Comparison of ENCODE assay signal across 15 cellular contexts in the genomic region with DNA sequence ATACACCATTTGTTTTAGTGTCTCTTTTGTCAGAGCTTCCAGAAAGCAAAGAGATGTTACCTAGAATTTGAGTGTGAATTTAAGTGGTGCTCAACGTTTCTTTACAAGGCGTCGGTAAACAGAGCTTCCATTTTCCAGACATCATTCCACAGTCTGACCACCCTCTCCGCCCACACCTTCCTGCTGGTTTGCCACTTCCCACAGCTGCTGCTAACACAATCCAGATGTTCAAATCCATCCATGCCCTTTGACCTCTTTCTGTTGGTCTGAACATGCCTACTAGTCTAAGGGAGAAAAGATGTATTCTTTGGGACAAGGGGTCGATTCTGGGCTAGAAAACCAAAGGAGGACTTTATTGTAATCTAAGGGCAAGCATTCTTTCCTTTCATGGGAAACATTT.
DNase-seq lines count a peak whose midpoint lies in the region; ATAC-seq and TF ChIP-seq lines count a peak whose summit lies in the region.
"Had no signal": no experiment of that assay in that cellular context is flagged by ENCODE, and none has a peak within 500 bp of the region (broad histone marks: within the 10 kb centered on the region; RNA-seq: fewer than 3 reads in every experiment).

No MANE protein-coding gene starts in this region.

- H3K9me3 Mint-ChIP-seq in chondrocyte (ENCODE audit: low read depth): no peaks in the 10 kb centered on the region

- POLR2A ChIA-PET in IMR-90 (lab: Charles Lee; ENCODE audit: unreplicated experiment): no interaction called here

- H3K9me1 ChIP-seq in IMR-90 (ENCODE audit: insufficient read depth, low read length): peaks cover 8% of the 10 kb centered on the region

- H3K79me1 ChIP-seq in IMR-90 (ENCODE audit: low read depth in 1 of 2, low read length in 2 of 2): no peaks in the 10 kb centered on the region

- no peak overlapping the region for H3K4me3 Mint-ChIP-seq in chondrocyte (ENCODE audit: unreplicated experiment)
- H3K4me3 Mint-ChIP-seq: activated CD8-positive, alpha-beta T cell treated with anti-CD3 and anti-CD28 coated beads, Interleukin-2, amount 10 ng/mL, durations not matched to agents 7 days and 5 days had no signal

- peaks cover 28% of the 10 kb centered on the region for H3K4me1 Mint-ChIP-seq in chondrocyte (ENCODE audit: low read depth)

- H3K36me3 ChIP-seq in IMR-90 (ENCODE audit: control insufficient read depth, insufficient read depth, low read length) (no peaks in the 10 kb centered on the region), osteoblast (ENCODE audit: insufficient read depth, low read length) (no peaks in the 10 kb centered on the region)
- H3K36me3 ChIP-seq: breast epithelium, HAP-1, left ventricle myocardium inferior, right atrium auricular region, uterus had no signal

- no peak overlapping the region for H3K9ac ChIP-seq in IMR-90 (ENCODE audit: low read depth, low read length)

- H2BK120ac ChIP-seq in IMR-90 (ENCODE audit: low read depth, low read length): peak overlapping the region; percentile 33

- H3K9me3 ChIP-seq in IMR-90 (ENCODE audit: control insufficient read depth, insufficient read depth, low read length) (no peaks in the 10 kb centered on the region), osteoblast (ENCODE audit: low read depth, low read length) (no peaks in the 10 kb centered on the region)
- H3K9me3 ChIP-seq: breast epithelium, HAP-1, right atrium auricular region, uterus had no signal

- CTCF ChIA-PET in IMR-90 (lab: Yijun Ruan, JAX): no interaction called here

- H3K4me1 ChIP-seq in IMR-90 (ENCODE audit: control insufficient read depth, insufficient read depth, low read length): peaks cover 1% of the 10 kb centered on the region; the same call in 1 of the 2 replicates
- H3K4me1 ChIP-seq in osteoblast (ENCODE audit: insufficient read depth, low read length): peaks cover 8% of the 10 kb centered on the region
- H3K4me1 ChIP-seq: breast epithelium, HAP-1, left ventricle myocardium inferior, right atrium auricular region, uterus had no signal

- peak overlapping the region; percentile 3; the same call in 1 of the 2 replicates for H3K23ac ChIP-seq in IMR-90 (ENCODE audit: low read depth, low read length)

- intact Hi-C loops in IMR-90 (cut with micrococcal nuclease): no loop called here

- H2AK9ac ChIP-seq in IMR-90 (replicated peaks; ENCODE audit: low read depth, low read length, poor library complexity): no peak overlapping the region

- no peaks in the 10 kb centered on the region for H3K27me3 Mint-ChIP-seq in chondrocyte (ENCODE audit: low read depth)

- peak overlapping the region; percentile 20 for H2AK5ac ChIP-seq in IMR-90 (ENCODE audit: low read depth, low read length)

- H3K18ac ChIP-seq in IMR-90 (ENCODE audit: low read depth, low read length): peak overlapping the region; percentile 10; the same call in 1 of the 2 replicates

- H3K79me2 ChIP-seq in osteoblast (ENCODE audit: insufficient read depth, low read length): no peaks in the 10 kb centered on the region

- peak; percentile 80 for ATAC-seq in IMR-90 (ENCODE audit: low read depth)
- no peak for ATAC-seq in HG02759 (IDR thresholded peaks at IDR 0.05; ENCODE audit: unreplicated experiment)
- ATAC-seq in HG03378 (IDR thresholded peaks at IDR 0.05; ENCODE audit: unreplicated experiment): no peak
- ATAC-seq in HG02840 (IDR thresholded peaks at IDR 0.05; ENCODE audit: low FRiP score, unreplicated experiment): no peak
- ATAC-seq: activated CD8-positive, alpha-beta T cell treated with anti-CD3 and anti-CD28 coated beads, Interleukin-2, amount 10 ng/mL, durations not matched to agents 7 days and 5 days had no signal

- H3K4me3 ChIP-seq in IMR-90 (ENCODE audit: insufficient read depth, low read depth, low read length): no peak overlapping the region
- peak overlapping the region; percentile 11 for H3K4me3 ChIP-seq in osteoblast (ENCODE audit: insufficient read depth, low read length)
- H3K4me3 ChIP-seq: breast epithelium, HAP-1, left ventricle myocardium inferior, right atrium auricular region, uterus had no signal

- H3K27me3 ChIP-seq in IMR-90 (ENCODE audit: control insufficient read depth, insufficient read depth, low read length) (no peaks in the 10 kb centered on the region), osteoblast (ENCODE audit: insufficient read depth, low read length) (no peaks in the 10 kb centered on the region)
- H3K27me3 ChIP-seq: breast epithelium, right atrium auricular region, uterus had no signal

- peak overlapping the region; percentile 72 for H2BK5ac ChIP-seq in IMR-90 (ENCODE audit: low read depth, low read length, poor library complexity, severe bottlenecking)

- BruUV-seq in IMR-90 (replicated peaks; lab: Mats Ljungman, UMichigan): no TSS peak

- DNase-seq in CD1c-positive myeloid dendritic cell (ENCODE audit: extremely low spot score): peak; percentile 41
- DNase-seq in IMR-90: peak; percentile 89
- no peak for DNase-seq in chondrocyte (ENCODE audit: low spot score)
- DNase-seq in osteoblast (ENCODE audit: insufficient read length, low spot score, missing footprints): peak; percentile 5
- DNase-seq in NOMO-1 treated with dmso at 0.1 percent for 144 hours (lab: John Stamatoyannopoulos, UW; ENCODE audit: unreplicated experiment): no peak
- DNase-seq: activated CD8-positive, alpha-beta T cell treated with anti-CD3 and anti-CD28 coated beads, Interleukin-2, amount 10 ng/mL, durations not matched to agents 7 days and 5 days; left ventricle myocardium inferior; stimulated activated CD4-positive, alpha-beta T cell treated with anti-CD3 and anti-CD28 coated beads, Interleukin-4, amount 100 ng/mL, for 24 hours; uterus had no signal

- dilution Hi-C loops in IMR-90 (cut with HindIII; ENCODE audit: low sequenced_read_pairs, unreplicated experiment): no loop called here

- no peak overlapping the region for H3K14ac ChIP-seq in IMR-90 (replicated peaks; ENCODE audit: low read depth, low read length)

- H3K4ac ChIP-seq in IMR-90 (ENCODE audit: low read depth, low read length): peak overlapping the region; percentile 74

- no peaks in the 10 kb centered on the region for H3K36me3 Mint-ChIP-seq in chondrocyte (ENCODE audit: low read depth)

- H4K91ac ChIP-seq in IMR-90 (ENCODE audit: insufficient read depth, low read depth, low read length): peak overlapping the region; percentile 58; the same call in 1 of the 2 replicates

- TF ChIP-seq POLR2A in IMR-90 (IDR thresholded peaks at IDR 0.05; ENCODE audit: low read depth, low read length): no peak

- peak overlapping the region; percentile 58 for H2BK20ac ChIP-seq in IMR-90 (ENCODE audit: low read depth, low read length)

- H4K8ac ChIP-seq in IMR-90 (ENCODE audit: low read depth in 2 of 2, low read length in 2 of 2): peak overlapping the region in 1 of 2 experiments; percentile 42; a peak in 1 of 4 replicates

- TF ChIP-seq CTCF in IMR-90 (conservative IDR thresholded peaks at IDR 0.05; ENCODE audit: low read depth, low read length) (no peak), chondrocyte (IDR thresholded peaks at IDR 0.05) (no peak), osteoblast (IDR thresholded peaks at IDR 0.05; ENCODE audit: extremely low read depth, low read depth, low read length) (no peak)

- H4K5ac ChIP-seq in IMR-90 (ENCODE audit: low read depth, low read length): no peak overlapping the region

- H4K20me1 ChIP-seq in IMR-90 (ENCODE audit: insufficient read depth, low read length): no peaks in the 10 kb centered on the region
- no peaks in the 10 kb centered on the region for H4K20me1 ChIP-seq in osteoblast (ENCODE audit: insufficient read depth, low read length)

- peak overlapping the region; percentile 22; the same call in 1 of the 2 replicates for H3K56ac ChIP-seq in IMR-90 (ENCODE audit: extremely low read depth, insufficient read depth, low read length)

- no peak overlapping the region; the same call in 1 of the 2 replicates for H3K4me2 ChIP-seq in IMR-90 (ENCODE audit: low read depth, low read length)
- peak overlapping the region; percentile 41 for H3K4me2 ChIP-seq in osteoblast (ENCODE audit: insufficient read depth, low read length)

- H3K27ac ChIP-seq in IMR-90 (ENCODE audit: insufficient read depth, low read length) (no peak overlapping the region), osteoblast (ENCODE audit: low read depth, low read length) (peak overlapping the region; percentile 39)
- H3K27ac ChIP-seq: breast epithelium, left ventricle myocardium inferior, right atrium auricular region, uterus had no signal

- peak overlapping the region; percentile 23 for H3K27ac Mint-ChIP-seq in chondrocyte (ENCODE audit: unreplicated experiment)
- H3K27ac Mint-ChIP-seq: activated CD8-positive, alpha-beta T cell treated with anti-CD3 and anti-CD28 coated beads, Interleukin-2, amount 10 ng/mL, durations not matched to agents 7 days and 5 days had no signal

- TF ChIP-seq RAD21 in IMR-90 (IDR thresholded peaks at IDR 0.05; ENCODE audit: low read length): no peak

- in situ Hi-C loops in IMR-90 (cut with MboI; ENCODE audit: low sequenced_read_pairs): no loop called here

- peak overlapping the region; percentile 55; the same call in 2 of the 3 replicates for H2BK15ac ChIP-seq in IMR-90 (ENCODE audit: low read depth, low read length)

- H2AFZ ChIP-seq in IMR-90 (replicated peaks; ENCODE audit: low read length, poor library complexity) (peak overlapping the region; percentile 6), osteoblast (ENCODE audit: low read length) (peak overlapping the region; percentile 49)

- WGBS in IMR-90 (ENCODE audit: extremely low coverage in 2 of 2, insufficient read length in 1 of 2), 2 experiments: no CpG with 5 or more reads among the region's 5 CpGs

TF ChIP-seq in IMR-90, 13 proteins besides CTCF, POLR2A, EP300 and RAD21 (continues in another document):
- TF ChIP-seq FOS (IDR thresholded peaks at IDR 0.05; ENCODE audit: low read depth, low read length): no peak
- no peak for TF ChIP-seq CEBPB (IDR thresholded peaks at IDR 0.05; ENCODE audit: low read depth, low read length)
- TF ChIP-seq MXI1 (IDR thresholded peaks at IDR 0.05; ENCODE audit: borderline replicate concordance, low read depth, low read length): no peak
- no peak for TF ChIP-seq NFE2L2 (IDR thresholded peaks at IDR 0.05; ENCODE audit: low read depth, low read length)
- no peak for TF ChIP-seq CHD1 (IDR thresholded peaks at IDR 0.05; ENCODE audit: low read depth, low read length)
- no peak for TF ChIP-seq RCOR1 (IDR thresholded peaks at IDR 0.05; ENCODE audit: insufficient replicate concordance, low read length)
- no peak for TF ChIP-seq SMC3 (IDR thresholded peaks at IDR 0.05; ENCODE audit: low read depth, low read length)
- TF ChIP-seq, protein P1, sequence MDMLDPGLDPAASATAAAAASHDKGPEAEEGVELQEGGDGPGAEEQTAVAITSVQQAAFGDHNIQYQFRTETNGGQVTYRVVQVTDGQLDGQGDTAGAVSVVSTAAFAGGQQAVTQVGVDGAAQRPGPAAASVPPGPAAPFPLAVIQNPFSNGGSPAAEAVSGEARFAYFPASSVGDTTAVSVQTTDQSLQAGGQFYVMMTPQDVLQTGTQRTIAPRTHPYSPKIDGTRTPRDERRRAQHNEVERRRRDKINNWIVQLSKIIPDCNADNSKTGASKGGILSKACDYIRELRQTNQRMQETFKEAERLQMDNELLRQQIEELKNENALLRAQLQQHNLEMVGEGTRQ (IDR thresholded peaks at IDR 0.05; ENCODE audit: low read depth, low read length): no peak
- TF ChIP-seq MAZ (IDR thresholded peaks at IDR 0.05; ENCODE audit: borderline replicate concordance, low read depth, low read length): no peak
- TF ChIP-seq BHLHE40 (IDR thresholded peaks at IDR 0.05; ENCODE audit: low read depth, low read length): no peak

Comparison
In these comparisons a context has a peak if more than half of its experiments do, and no peak if none do; other contexts are left out.
1. DNase-seq: peak in CD1c-positive myeloid dendritic cell (single experiment), IMR-90 (single experiment) and osteoblast (single experiment); none in chondrocyte (single experiment) and NOMO-1 treated with dmso at 0.1 percent for 144 hours (single experiment).